Comparison of ENCODE assay signal across 22 cellular contexts in genomic region chr12:71967176-71967575, GRCh38. TPM values are rescaled to one million over a fixed set of nuclear protein-coding genes. Genes with fewer than 3 reads are reported as not detected.
A peak's percentile ranks its signal among the peaks of the same experiment; 100 is the strongest.
DNase-seq lines count a peak whose midpoint lies in the region; ATAC-seq and TF ChIP-seq lines count a peak whose summit lies in the region.
"Had no signal": no experiment of that assay in that cellular context is flagged by ENCODE, and none has a peak within 500 bp of the region (broad histone marks: within the 10 kb centered on the region; RNA-seq: fewer than 3 reads in every experiment).

No MANE protein-coding gene starts in this region.

- no peak overlapping the region for H3K4me2 ChIP-seq in GM23248 (ENCODE audit: unreplicated experiment)
- H3K4me2 ChIP-seq: KMS-11 had no signal

- ATAC-seq in GM18858 (IDR thresholded peaks at IDR 0.05; ENCODE audit: unreplicated experiment) (no peak), GM21423 (IDR thresholded peaks at IDR 0.05; ENCODE audit: unreplicated experiment) (no peak)
- ATAC-seq: HepG2, PC-3 had no signal

- H3K4me1 ChIP-seq in GM23248 (ENCODE audit: insufficient read depth), result no peaks in the 10 kb centered on the region

- peaks cover 6% of the 10 kb centered on the region; the same call in 1 of the 2 replicates for H3K27me3 ChIP-seq in GM23248 (replicated peaks; ENCODE audit: insufficient read depth)
- H3K27me3 ChIP-seq: MG63 had no signal

- no peaks in the 10 kb centered on the region for H3K9me2 ChIP-seq in GM23248 (ENCODE audit: insufficient read depth)

- no peaks in the 10 kb centered on the region for H3F3A ChIP-seq in GM23248 (ENCODE audit: insufficient read depth)

- H4K20me1 ChIP-seq in GM23248 (ENCODE audit: insufficient read depth), result no peaks in the 10 kb centered on the region

- no peaks in the 10 kb centered on the region for H3K9me3 ChIP-seq in GM23248 (ENCODE audit: low read depth)
- H3K9me3 ChIP-seq: MG63 had no signal

- no peak overlapping the region for H3K4me3 ChIP-seq in GM23248
- H3K4me3 ChIP-seq in fibroblast of mammary gland (ENCODE audit: control insufficient read depth, low read depth, low read length), result no peak overlapping the region
- H3K4me3 ChIP-seq: MG63 had no signal

- H3K79me2 ChIP-seq in GM23248 (ENCODE audit: insufficient read depth), result no peaks in the 10 kb centered on the region

- WGBS in GM23248 (ENCODE audit: low coverage in 1 of 2, low lambda C conversion rate in 2 of 2, missing lambda C conversion rate in 2 of 2), 2 experiments, result 76 to 77% methylated on average over 3 of the region's 3 CpGs

- no peak overlapping the region for H2AFZ ChIP-seq in GM23248

- peak; percentile 19 for DNase-seq in GM23248
- DNase-seq in M059J (ENCODE audit: low read depth), result peak; percentile 55
- peak; percentile 6 for DNase-seq in fibroblast of mammary gland (ENCODE audit: low read depth)
- peak; percentile 31 for DNase-seq in putamen (ENCODE audit: low spot score)
- DNase-seq in NCI-H2081 treated with DMSO at 0.1 percent for 48 hours (lab: John Stamatoyannopoulos, UW), result no peak
- DNase-seq: C1 segment of cervical spinal cord; CD8-positive, alpha-beta memory T cell; DMS79; MG63; NCI-H1092; NCI-H1436 treated with DMSO at 0.1 percent for 48 hours; NCI-H2029 treated with DMSO at 0.1 percent for 48 hours; NCI-H510A treated with DMSO at 0.1 percent for 48 hours; NCI-H774; PC-3; T-helper 1 cell had no signal

- no peak overlapping the region for H3K27ac ChIP-seq in GM23248
- H3K27ac ChIP-seq: KMS-11, RWPE1 had no signal

- no peak for TF ChIP-seq CTCF in fibroblast of mammary gland (conservative IDR thresholded peaks at IDR 0.05; ENCODE audit: control insufficient read depth, insufficient read depth, low read depth, low read length)

- no peaks in the 10 kb centered on the region for H3K36me3 ChIP-seq in GM23248 (ENCODE audit: low read depth)
- H3K36me3 ChIP-seq: MG63 had no signal

- in situ Hi-C loops in GM23248 (cut with MboI), result no loop called here

- no peak overlapping the region for H3K9ac ChIP-seq in GM23248
- H3K9ac ChIP-seq: KMS-11 had no signal

RNA-seq across cellular contexts. Expression of gene TPH2, which starts 28.5 kb away (rescaled TPM):
- not detected in 2 replicates for total RNA-seq in GM23248 (2014; rRNA removed; shearing (Covaris generic))
- polyA plus RNA-seq in GM23248 (2016; fragmentation: Nextera tagmentation; extraction: Ambion mirVana), result not detected in 2 replicates
- total RNA-seq in M059J (2014; rRNA removed; shearing (Covaris generic)), result not detected in 2 replicates
- total RNA-seq: CD8-positive, alpha-beta memory T cell; G401; HepG2; PC-3 had no signal
- polyA plus RNA-seq: CD8-positive, alpha-beta memory T cell; HepG2 had no signal
